ENCODE assay signal across 1 cellular context in genomic region chr2:37623971-37624897, GRCh38.
TF ChIP-seq lines count a peak whose summit lies in the region.

No MANE protein-coding gene starts in this region.

TF ChIP-seq in GM23338, 12 proteins besides CTCF, POLR2A, EP300 and RAD21 (continued from another document):
- TF ChIP-seq ZNF462 (CRISPR knock-in tag; IDR thresholded peaks at IDR 0.05), result no peak
- no peak for TF ChIP-seq ZNF114 (CRISPR knock-in tag; IDR thresholded peaks at IDR 0.05)
